ENCODE assay signal across 27 cellular contexts in the genomic region with DNA sequence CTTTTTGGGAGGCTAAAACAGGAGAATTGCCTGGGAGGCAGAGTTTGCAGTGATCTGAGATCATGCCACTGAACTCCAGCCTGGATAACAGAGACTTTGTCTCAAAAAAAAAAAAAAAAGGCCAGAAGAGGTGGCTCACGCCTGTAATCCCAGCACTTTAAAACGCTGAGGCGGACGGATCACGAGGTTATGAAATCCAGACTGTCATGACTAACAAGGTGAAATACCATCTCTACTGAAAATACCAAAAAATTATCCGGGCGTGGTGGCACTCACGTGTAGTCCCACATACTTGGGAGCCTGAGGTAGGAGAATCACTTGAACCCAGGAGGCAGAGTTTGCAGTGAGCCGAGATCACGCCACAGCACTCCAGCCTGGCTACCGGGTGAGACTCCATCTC.
"Had no signal": no experiment of that assay in that cellular context is flagged by ENCODE, and none has a peak within 500 bp of the region (broad histone marks: within the 10 kb centered on the region; RNA-seq: fewer than 3 reads in every experiment).

No MANE protein-coding gene starts in this region.

- H3K9me3 Mint-ChIP-seq: natural killer cell treated with Interleukin-12 subunit alpha and Interleukin-12 subunit beta and Interleukin-15 and Interleukin-18, amount 100 ng/mL, for 72 hours had no signal

- H3K27ac Mint-ChIP-seq: mesothelial cell of epicardium; natural killer cell treated with Interleukin-12 subunit alpha and Interleukin-12 subunit beta and Interleukin-15 and Interleukin-18, amount 100 ng/mL, for 72 hours; stimulated activated memory B cell treated with anti-CD40 and anti-IgM and Interleukin-4, amounts not matched to agents 10 μg/mL and 1 μg/mL and 100 μg/mL, for 72 hours had no signal

- H3K27ac ChIP-seq: coronary artery, esophagus squamous epithelium, heart right ventricle, lower lobe of right lung, neutrophil, pancreas, thoracic aorta, tibial nerve had no signal

- H3K4me3 Mint-ChIP-seq: mesothelial cell of epicardium; natural killer cell treated with Interleukin-12 subunit alpha and Interleukin-12 subunit beta and Interleukin-15 and Interleukin-18, amount 100 ng/mL, for 72 hours; neural crest cell; stimulated activated memory B cell treated with anti-CD40 and anti-IgM and Interleukin-4, amounts not matched to agents 10 μg/mL and 1 μg/mL and 100 μg/mL, for 72 hours had no signal

- H3K27me3 ChIP-seq: esophagus squamous epithelium, heart right ventricle, neutrophil, pancreas, tibial nerve had no signal

- H3K27me3 Mint-ChIP-seq: naive B cell; natural killer cell treated with Interleukin-12 subunit alpha and Interleukin-12 subunit beta and Interleukin-15 and Interleukin-18, amount 100 ng/mL, for 72 hours; stimulated activated memory B cell treated with anti-CD40 and anti-IgM and Interleukin-4, amounts not matched to agents 10 μg/mL and 1 μg/mL and 100 μg/mL, for 72 hours had no signal

- H3K9me3 ChIP-seq: lower lobe of right lung, neutrophil, pancreas, thoracic aorta, tibial nerve had no signal

- H3K4me3 ChIP-seq: coronary artery, esophagus squamous epithelium, heart right ventricle, lower lobe of right lung, mucosa of descending colon, pancreas, thoracic aorta, tibial nerve had no signal

- H3K36me3 ChIP-seq: esophagus squamous epithelium, heart right ventricle, lower lobe of right lung, neutrophil, pancreas, thoracic aorta, tibial nerve had no signal

- DNase-seq: dermis blood vessel endothelial cell; effector memory CD4-positive, alpha-beta T cell; erythroblast; esophagus squamous epithelium; foreskin melanocyte; glutamatergic neuron; heart right ventricle; hippocampal formation; kidney glomerular epithelial cell; left ventricle myocardium superior; lower lobe of right lung; mucosa of descending colon; pancreas; stimulated activated CD4-positive, alpha-beta T cell treated with anti-CD3 and anti-CD28 coated beads, Interleukin-4, amount 100 ng/mL, for 4 hours; stimulated activated naive CD8-positive, alpha-beta T cell treated with anti-CD3 and anti-CD28 coated beads, Interleukin-15, Interleukin-2, amounts not matched to agents 100 U/mL and 50 U/mL, for 24 hours had no signal

- FAIRE-seq: endothelial cell of umbilical vein, islet of Langerhans, pancreas had no signal

- H3K36me3 Mint-ChIP-seq: stimulated activated memory B cell treated with anti-CD40 and anti-IgM and Interleukin-4, amounts not matched to agents 10 μg/mL and 1 μg/mL and 100 μg/mL, for 72 hours had no signal

- ATAC-seq: heart right ventricle; left ventricle myocardium superior; lower lobe of right lung; mucosa of descending colon; natural killer cell treated with Interleukin-12 subunit alpha and Interleukin-12 subunit beta and Interleukin-15 and Interleukin-18, amount 100 ng/mL, for 72 hours; pancreas; sciatic nerve; stimulated activated memory B cell treated with anti-CD40 and anti-IgM and Interleukin-4, amounts not matched to agents 10 μg/mL and 1 μg/mL and 100 μg/mL, for 72 hours; stimulated activated naive CD8-positive, alpha-beta T cell treated with anti-CD3 and anti-CD28 coated beads, Interleukin-15, Interleukin-2, amounts not matched to agents 100 U/mL and 50 U/mL, for 24 hours had no signal
